ENCODE assay signal across 8 cellular contexts in genomic region chr21:28381000-28381767, GRCh38.
DNase-seq lines count a peak whose midpoint lies in the region; ATAC-seq, FAIRE-seq and TF ChIP-seq lines count a peak whose summit lies in the region.
"Not testable (repeated sequence)": the region's sequence is repeated elsewhere in the genome, so short reads cannot be mapped to it uniquely, and the experiment has no call there.

No MANE protein-coding gene starts in this region.

- dilution Hi-C loops in IMR-90 (cut with HindIII; ENCODE audit: low sequenced_read_pairs, unreplicated experiment); keratinocyte (cut with MboI; ENCODE audit: extremely low pct_ligation_motif_present, low sequenced_read_pairs): not testable (repeated sequence)

- DNase-seq in A549 (ENCODE audit: low read depth in 1 of 2, low spot score in 1 of 2); IMR-90; keratinocyte (ENCODE audit: low read depth, low spot score); urothelium cell line (ENCODE audit: low spot score): not testable (repeated sequence)

- H2BK20ac ChIP-seq in IMR-90 (ENCODE audit: low read depth, low read length): not testable (repeated sequence)

- not testable (repeated sequence) for TF ChIP-seq EP300 in A549 (IDR thresholded peaks at IDR 0.05)

- intact Hi-C loops in IMR-90 (cut with micrococcal nuclease): not testable (repeated sequence)

- H2AK9ac ChIP-seq in IMR-90 (replicated peaks; ENCODE audit: low read depth, low read length, poor library complexity): not testable (repeated sequence)

- not testable (repeated sequence) for H2AK5ac ChIP-seq in IMR-90 (ENCODE audit: low read depth, low read length)

- not testable (repeated sequence) for H3K56ac ChIP-seq in IMR-90 (ENCODE audit: extremely low read depth, insufficient read depth, low read length)

- not testable (repeated sequence) for H4K8ac ChIP-seq in IMR-90 (ENCODE audit: low read depth in 2 of 2, low read length in 2 of 2)

- H3K9me1 ChIP-seq in IMR-90 (ENCODE audit: insufficient read depth, low read length); keratinocyte (ENCODE audit: control insufficient read depth, extremely low read depth, insufficient read depth, low read length): not testable (repeated sequence)

- not testable (repeated sequence) for H3K36me3 ChIP-seq in IMR-90 (ENCODE audit: control insufficient read depth, insufficient read depth, low read length); keratinocyte (ENCODE audit: control insufficient read depth in 2 of 2, extremely low read depth in 1 of 2, insufficient read depth in 2 of 2, low read length in 2 of 2); neuron (ENCODE audit: insufficient read depth, low read length)

- not testable (repeated sequence) for H2AFZ ChIP-seq in IMR-90 (replicated peaks; ENCODE audit: low read length, poor library complexity); keratinocyte (ENCODE audit: control insufficient read depth, low read length)
- H2AFZ ChIP-seq in neuron (ENCODE audit: low read depth, low read length): peak overlapping the region; percentile 26

- not testable (repeated sequence) for H3K79me2 ChIP-seq in keratinocyte (ENCODE audit: control insufficient read depth, insufficient read depth, low read length)

- not testable (repeated sequence) for H2BK120ac ChIP-seq in IMR-90 (ENCODE audit: low read depth, low read length)

- 9% methylated on average over 2 of the region's 2 CpGs for WGBS in A549 (ENCODE audit: missing lambda C conversion rate)
- no CpG with 5 or more reads among the region's 2 CpGs for WGBS in IMR-90 (ENCODE audit: extremely low coverage in 2 of 2, insufficient read length in 1 of 2), 2 experiments

- not testable (repeated sequence) for H4K5ac ChIP-seq in IMR-90 (ENCODE audit: low read depth, low read length)

- not testable (repeated sequence) for H2BK15ac ChIP-seq in IMR-90 (ENCODE audit: low read depth, low read length)

- not testable (repeated sequence) for TF ChIP-seq POLR2A in A549 (IDR thresholded peaks at IDR 0.05; ENCODE audit: low read length); IMR-90 (IDR thresholded peaks at IDR 0.05; ENCODE audit: low read depth, low read length)

- CTCF ChIA-PET in A549 (lab: Yijun Ruan, JAX); IMR-90 (lab: Yijun Ruan, JAX): not testable (repeated sequence)

- H3K27ac ChIP-seq in A549; IMR-90 (ENCODE audit: insufficient read depth, low read length); keratinocyte (ENCODE audit: control insufficient read depth, insufficient read depth, low read length): not testable (repeated sequence)

- BruUV-seq in IMR-90 (replicated peaks; lab: Mats Ljungman, UMichigan): not testable (repeated sequence)

- not testable (repeated sequence) for H3K79me1 ChIP-seq in IMR-90 (ENCODE audit: low read depth in 1 of 2, low read length in 2 of 2)

- not testable (repeated sequence) for H3K9me3 ChIP-seq in A549; IMR-90 (ENCODE audit: control insufficient read depth, insufficient read depth, low read length); keratinocyte (ENCODE audit: control insufficient read depth, low read depth, low read length); neuron (ENCODE audit: low read length)

- H2BK5ac ChIP-seq in IMR-90 (ENCODE audit: low read depth, low read length, poor library complexity, severe bottlenecking): not testable (repeated sequence)

- not testable (repeated sequence) for H4K20me1 ChIP-seq in IMR-90 (ENCODE audit: insufficient read depth, low read length); keratinocyte (ENCODE audit: control insufficient read depth, extremely low read depth, insufficient read depth, low read length)

- FAIRE-seq in A549 (lab: Jason Lieb, UNC) (peak; percentile 83), G401.6 (lab: Jason Lieb, UNC) (peak; percentile 28), endometrium (lab: Jason Lieb, UNC) (peak; percentile 21), keratinocyte (lab: Jason Lieb, UNC) (peak; percentile 26), urothelium cell line (lab: Jason Lieb, UNC) (peak; percentile 58)

- not testable (repeated sequence) for H3K4me3 ChIP-seq in A549; IMR-90 (ENCODE audit: insufficient read depth, low read depth, low read length); keratinocyte (ENCODE audit: control insufficient read depth in 2 of 3, extremely low read depth in 1 of 3, insufficient read depth in 2 of 3, low read depth in 1 of 3, low read length in 3 of 3); neuron (ENCODE audit: low read length)

- H3K9ac ChIP-seq in IMR-90 (ENCODE audit: low read depth, low read length); keratinocyte (ENCODE audit: control insufficient read depth, extremely low read depth, insufficient read depth, low read length): not testable (repeated sequence)

- not testable (repeated sequence) for H3K14ac ChIP-seq in IMR-90 (replicated peaks; ENCODE audit: low read depth, low read length)

- not testable (repeated sequence) for H3K18ac ChIP-seq in IMR-90 (ENCODE audit: low read depth, low read length)

- H3K4ac ChIP-seq in IMR-90 (ENCODE audit: low read depth, low read length): not testable (repeated sequence)

- TF ChIP-seq CTCF in A549 (IDR thresholded peaks at IDR 0.05); IMR-90 (conservative IDR thresholded peaks at IDR 0.05; ENCODE audit: low read depth, low read length); keratinocyte (optimal IDR thresholded peaks at IDR 0.05 in 1 of 3, IDR thresholded peaks at IDR 0.05 in 1 of 3, conservative IDR thresholded peaks at IDR 0.05 in 1 of 3; ENCODE audit: extremely low read depth in 1 of 3, insufficient read depth in 2 of 3, low read length in 3 of 3): not testable (repeated sequence)

- in situ Hi-C loops in IMR-90 (cut with MboI; ENCODE audit: low sequenced_read_pairs): not testable (repeated sequence)

- H3K4me1 ChIP-seq in A549; IMR-90 (ENCODE audit: control insufficient read depth, insufficient read depth, low read length); keratinocyte (ENCODE audit: control insufficient read depth, extremely low read depth, insufficient read depth, low read length): not testable (repeated sequence)
- H3K4me1 ChIP-seq in neuron (ENCODE audit: insufficient read depth, low read length): peaks cover 10% of the 10 kb centered on the region

- not testable (repeated sequence) for H4K91ac ChIP-seq in IMR-90 (ENCODE audit: insufficient read depth, low read depth, low read length)

- not testable (repeated sequence) for H3K4me2 ChIP-seq in A549; IMR-90 (ENCODE audit: low read depth, low read length); keratinocyte (ENCODE audit: control insufficient read depth, extremely low read depth, insufficient read depth, low read depth, low read length)

- not testable (repeated sequence) for H3K27me3 ChIP-seq in IMR-90 (ENCODE audit: control insufficient read depth, insufficient read depth, low read length); keratinocyte (ENCODE audit: control insufficient read depth, extremely low read depth, insufficient read depth, low read length); neuron (ENCODE audit: insufficient read depth, low read length)

- POLR2A ChIA-PET in A549 (lab: Yijun Ruan, JAX); IMR-90 (lab: Charles Lee; ENCODE audit: unreplicated experiment): not testable (repeated sequence)

- ATAC-seq in A549: not testable (repeated sequence)
- peak; percentile 32; the same call in 1 of the 2 replicates for ATAC-seq in IMR-90 (ENCODE audit: low read depth)
- peak; percentile 53; the same call in 2 of the 3 replicates for ATAC-seq in SK-N-SH treated with all-trans-retinoic acid at 6 μM for 48 hours

- not testable (repeated sequence) for TF ChIP-seq RAD21 in A549 (conservative IDR thresholded peaks at IDR 0.05 in 1 of 2, IDR thresholded peaks at IDR 0.05 in 1 of 2); IMR-90 (IDR thresholded peaks at IDR 0.05; ENCODE audit: low read length)

- H3K23ac ChIP-seq in IMR-90 (ENCODE audit: low read depth, low read length): not testable (repeated sequence)

TF ChIP-seq in SK-N-SH treated with all-trans-retinoic acid at 6 μM for 48 hours, 23 proteins besides CTCF, POLR2A, EP300 and RAD21:
- TF ChIP-seq TCF4 (CRISPR knock-in tag; IDR thresholded peaks at IDR 0.05; ENCODE audit: borderline replicate concordance): peak; percentile 98
